Comparison of ENCODE assay signal across 22 cellular contexts in genomic region chr1:24195874-24196273, GRCh38. TPM values are rescaled to one million over a fixed set of nuclear protein-coding genes. Genes with fewer than 3 reads are reported as not detected.
A peak's percentile ranks its signal among the peaks of the same experiment; 100 is the strongest.
DNase-seq lines count a peak whose midpoint lies in the region; FAIRE-seq and TF ChIP-seq lines count a peak whose summit lies in the region.
"Had no signal": no experiment of that assay in that cellular context is flagged by ENCODE, and none has a peak within 500 bp of the region (broad histone marks: within the 10 kb centered on the region; RNA-seq: fewer than 3 reads in every experiment).

No MANE protein-coding gene starts in this region.

- H3K9ac ChIP-seq in mammary epithelial cell (ENCODE audit: insufficient read depth, low read length) (peak overlapping the region; percentile 59), keratinocyte (ENCODE audit: control insufficient read depth, extremely low read depth, insufficient read depth, low read length) (peak overlapping the region; percentile 69), MM.1S (ENCODE audit: low read length) (no peak overlapping the region)

- H3K27me3 ChIP-seq in mammary epithelial cell (ENCODE audit: insufficient read depth, low read length) (no peaks in the 10 kb centered on the region), keratinocyte (ENCODE audit: control insufficient read depth, extremely low read depth, insufficient read depth, low read length) (no peaks in the 10 kb centered on the region), MM.1S (replicated peaks; ENCODE audit: insufficient read depth, low read length) (no peaks in the 10 kb centered on the region)
- H3K27me3 ChIP-seq: Peyer's patch had no signal

- FAIRE-seq in keratinocyte (lab: Jason Lieb, UNC), result peak; percentile 29
- FAIRE-seq: D721Med, K562 had no signal

- H3K9me3 ChIP-seq in mammary epithelial cell (replicated peaks; ENCODE audit: insufficient read depth, low read length), result no peaks in the 10 kb centered on the region
- no peaks in the 10 kb centered on the region for H3K9me3 ChIP-seq in keratinocyte (ENCODE audit: control insufficient read depth, low read depth, low read length)
- no peaks in the 10 kb centered on the region for H3K9me3 ChIP-seq in MM.1S (replicated peaks; ENCODE audit: insufficient read depth, low read length)
- H3K9me3 ChIP-seq: Peyer's patch had no signal

- no peak for TF ChIP-seq CTCF in mammary epithelial cell (conservative IDR thresholded peaks at IDR 0.05 in 1 of 2, IDR thresholded peaks at IDR 0.05 in 1 of 2; ENCODE audit: extremely low read depth in 1 of 2, insufficient read depth in 1 of 2, low read depth in 1 of 2, low read length in 2 of 2)
- no peak for TF ChIP-seq CTCF in keratinocyte (optimal IDR thresholded peaks at IDR 0.05 in 1 of 3, IDR thresholded peaks at IDR 0.05 in 1 of 3, conservative IDR thresholded peaks at IDR 0.05 in 1 of 3; ENCODE audit: extremely low read depth in 1 of 3, insufficient read depth in 2 of 3, low read length in 3 of 3)
- TF ChIP-seq CTCF in MM.1S (IDR thresholded peaks at IDR 0.05; ENCODE audit: low read length), result no peak

- in situ Hi-C loops in mammary epithelial cell (cut with MboI; ENCODE audit: low sequenced_read_pairs in 2 of 2), result loop anchor here in 1 of 2 donors (5.0 to 25.0 kb wide), 3 partner anchors 124 to 441 kb away; partner anchors contain the start of gene SRRM1

- dilution Hi-C loops in mammary epithelial cell (cut with HindIII; ENCODE audit: low sequenced_read_pairs) (loop anchor here (5.0 kb wide), 2 partner anchors 196 to 441 kb away; no protein-coding TSS in a partner anchor), keratinocyte (cut with MboI; ENCODE audit: extremely low pct_ligation_motif_present, low sequenced_read_pairs) (loop anchor here (10.0 kb wide), 1 partner anchor 199 kb away; no protein-coding TSS in a partner anchor)

- H3K4me1 ChIP-seq in mammary epithelial cell (ENCODE audit: insufficient read depth, low read length) (peaks cover 38% of the 10 kb centered on the region), keratinocyte (ENCODE audit: control insufficient read depth, extremely low read depth, insufficient read depth, low read length) (peaks cover 21% of the 10 kb centered on the region), MM.1S (ENCODE audit: low read length) (peaks cover 53% of the 10 kb centered on the region)

- H3K36me3 ChIP-seq in mammary epithelial cell (ENCODE audit: insufficient read depth, low read length), result no peaks in the 10 kb centered on the region
- H3K36me3 ChIP-seq in keratinocyte (ENCODE audit: control insufficient read depth in 2 of 2, extremely low read depth in 1 of 2, insufficient read depth in 2 of 2, low read length in 2 of 2), result no peaks in the 10 kb centered on the region
- H3K36me3 ChIP-seq in MM.1S (replicated peaks; ENCODE audit: insufficient read depth, low read length), result no peaks in the 10 kb centered on the region
- H3K36me3 ChIP-seq: Peyer's patch had no signal

- DNase-seq in activated effector memory CD4-positive, alpha-beta T cell treated with anti-CD3 and anti-CD28 coated beads, Interleukin-2, amount 50 U/mL, for 16 hours, result peak; percentile 22
- DNase-seq in activated effector memory CD4-positive, alpha-beta T cell treated with Interleukin-2 at 50 U/mL for 16 hours, result no peak
- DNase-seq in mammary epithelial cell, result peak; percentile 90
- DNase-seq in keratinocyte (ENCODE audit: low read depth, low spot score), result no peak
- DNase-seq in ureter (ENCODE audit: low spot score), result peak; percentile 63
- DNase-seq in MM.1S, result no peak
- no peak for DNase-seq in NK-92 treated with Interleukin-12 subunit alpha and Interleukin-12 subunit beta, amount 100 ng/mL, for 24 hours (lab: John Stamatoyannopoulos, UW)
- no peak for DNase-seq in SIG-M5 treated with dmso at 0.1 percent for 504 hours (lab: John Stamatoyannopoulos, UW; ENCODE audit: unreplicated experiment)
- DNase-seq: CD8-positive, alpha-beta T cell; DMS79; NCI-H1436; NCI-H2029; NCI-H510A treated with DMSO at 0.1 percent for 48 hours; NCI-H82; SHP77 treated with DMSO at 0.1 percent for 48 hours had no signal

- H3K27ac ChIP-seq in mammary epithelial cell (ENCODE audit: insufficient read depth, low read depth, low read length), result peak overlapping the region; percentile 68
- peak overlapping the region; percentile 90 for H3K27ac ChIP-seq in keratinocyte (ENCODE audit: control insufficient read depth, insufficient read depth, low read length)
- no peak overlapping the region for H3K27ac ChIP-seq in MM.1S (ENCODE audit: low read length)
- H3K27ac ChIP-seq: HL-60, Peyer's patch had no signal

- H2AFZ ChIP-seq in mammary epithelial cell (ENCODE audit: low read depth, low read length) (peak overlapping the region; percentile 93), keratinocyte (ENCODE audit: control insufficient read depth, low read length) (peak overlapping the region; percentile 87), MM.1S (ENCODE audit: low read length) (no peak overlapping the region)

- H3K4me3 ChIP-seq in mammary epithelial cell (replicated peaks in 1 of 3; ENCODE audit: insufficient read depth in 1 of 3, low read depth in 2 of 3, low read length in 3 of 3) (no peak overlapping the region), keratinocyte (ENCODE audit: control insufficient read depth in 2 of 3, extremely low read depth in 1 of 3, insufficient read depth in 2 of 3, low read depth in 1 of 3, low read length in 3 of 3) (peak overlapping the region in 2 of 3 experiments; percentile 17 to 34), MM.1S (ENCODE audit: low read length) (no peak overlapping the region)
- H3K4me3 ChIP-seq: K562, Peyer's patch had no signal

- no peaks in the 10 kb centered on the region for H3K9me2 ChIP-seq in MM.1S (replicated peaks; ENCODE audit: insufficient read depth, low read length)

- WGBS in mammary epithelial cell (ENCODE audit: low coverage, missing lambda C conversion rate), result 0% methylated on average over 18 of the region's 22 CpGs

- CTCF ChIA-PET in mammary epithelial cell (lab: Charles Lee; ENCODE audit: low non-redundant PET), result interaction anchor here (1.0 kb wide), 1 partner anchor 45 kb away, joined by 4 read pairs; no protein-coding TSS in a partner anchor

- H3K79me2 ChIP-seq in mammary epithelial cell (ENCODE audit: insufficient read depth, low read length) (no peaks in the 10 kb centered on the region), keratinocyte (ENCODE audit: control insufficient read depth, insufficient read depth, low read length) (no peaks in the 10 kb centered on the region), MM.1S (ENCODE audit: low read length) (no peaks in the 10 kb centered on the region)

- peak overlapping the region; percentile 68 for H3K4me2 ChIP-seq in mammary epithelial cell (ENCODE audit: insufficient read depth, low read depth, low read length)
- H3K4me2 ChIP-seq in keratinocyte (ENCODE audit: control insufficient read depth, extremely low read depth, insufficient read depth, low read depth, low read length), result peak overlapping the region; percentile 76
- H3K4me2 ChIP-seq in MM.1S (ENCODE audit: low read depth, low read length), result no peak overlapping the region

- no TSS peak for BruUV-seq in mammary epithelial cell (replicated peaks; lab: Mats Ljungman, UMichigan)

- H3K9me1 ChIP-seq in keratinocyte (ENCODE audit: control insufficient read depth, extremely low read depth, insufficient read depth, low read length), result no peaks in the 10 kb centered on the region

- intact Hi-C loops in mammary epithelial cell (cut with micrococcal nuclease), result loop anchor here (5.0 to 10.0 kb wide), 3 partner anchors 309 to 639 kb away; partner anchors contain the start of gene RCAN3

- H4K20me1 ChIP-seq in mammary epithelial cell (ENCODE audit: insufficient read depth, low read length) (no peaks in the 10 kb centered on the region), keratinocyte (ENCODE audit: control insufficient read depth, extremely low read depth, insufficient read depth, low read length) (no peaks in the 10 kb centered on the region), MM.1S (ENCODE audit: insufficient read depth, low read length) (no peaks in the 10 kb centered on the region)

- peaks cover 22% of the 10 kb centered on the region for H3F3A ChIP-seq in MM.1S (ENCODE audit: insufficient read depth, low read length)

RNA-seq across cellular contexts. Expression of gene IFNLR1, which starts 8.8 kb away (rescaled TPM):
- 10 to 100 TPM in 1 of 2 donors, 1 to 10 TPM in 1; 7.8 to 12.5 TPM for total RNA-seq in mammary epithelial cell
- 5.9 TPM for polyA plus RNA-seq in mammary epithelial cell
- 9.1 TPM for polyA minus RNA-seq in mammary epithelial cell
- polyA plus RNA-seq in keratinocyte, result 2.8 to 3.9 TPM (median 3.4 TPM) in 3 replicates
- 1.1 TPM for polyA plus RNA-seq in keratinocyte (2011; ENCODE audit: low read depth)
- polyA plus RNA-seq in keratinocyte (2011; cell fraction: cytosol; rRNA removed), result 2.0 and 2.5 TPM in 2 replicates
- polyA plus RNA-seq in keratinocyte (2011; cell fraction: nucleus; rRNA removed), result 4.8 and 5.6 TPM in 2 replicates
- 2.3 and 2.9 TPM in 2 replicates for polyA plus RNA-seq in keratinocyte (2012; ENCODE audit: low replicate concordance)
- 4.8 to 5.5 TPM (median 5.3 TPM) in 3 replicates for polyA minus RNA-seq in keratinocyte
- polyA minus RNA-seq in keratinocyte (2011; cell fraction: cytosol; rRNA and poly(A)+ RNA removed), result 4.2 TPM
- 3.6 and 4.3 TPM in 2 replicates for polyA minus RNA-seq in keratinocyte (2011; cell fraction: nucleus; rRNA and poly(A)+ RNA removed)
- 4.6 TPM for total RNA-seq in ureter
- total RNA-seq: A172, K562 had no signal
- polyA plus RNA-seq: BJ, K562 had no signal

RNA-seq across cellular contexts. Expression of gene IL22RA1, which starts 52.9 kb away (rescaled TPM):
- total RNA-seq in mammary epithelial cell (1 to 10 TPM in 1 of 2 donors, under 1 TPM in 1; 0.50 to 3.3 TPM), ureter (0.21 TPM)
- polyA plus RNA-seq in mammary epithelial cell (2.7 TPM), keratinocyte (1.7 to 2.1 TPM (median 1.9 TPM) in 3 replicates)
- polyA minus RNA-seq in mammary epithelial cell (0.62 TPM), keratinocyte (1.4 to 3.5 TPM (median 2.7 TPM) in 3 replicates)
- 5.1 TPM for polyA plus RNA-seq in keratinocyte (2011; ENCODE audit: low read depth)
- 1.1 and 1.4 TPM in 2 replicates for polyA plus RNA-seq in keratinocyte (2011; cell fraction: cytosol; rRNA removed)
- polyA plus RNA-seq in keratinocyte (2011; cell fraction: nucleus; rRNA removed), result 2.6 and 3.3 TPM in 2 replicates
- 2.1 and 10.3 TPM in 2 replicates for polyA plus RNA-seq in keratinocyte (2012; ENCODE audit: low replicate concordance)
- 0.77 TPM for polyA minus RNA-seq in keratinocyte (2011; cell fraction: cytosol; rRNA and poly(A)+ RNA removed)
- polyA minus RNA-seq in keratinocyte (2011; cell fraction: nucleus; rRNA and poly(A)+ RNA removed), result 1.0 and 1.5 TPM in 2 replicates
- total RNA-seq: CD8-positive, alpha-beta T cell; G401; K562 had no signal
- polyA plus RNA-seq: BJ, K562 had no signal

Comparison
In these comparisons a context has a peak if more than half of its experiments do, and no peak if none do; other contexts are left out.
1. DNase-seq: peak in activated effector memory CD4-positive, alpha-beta T cell treated with anti-CD3 and anti-CD28 coated beads, Interleukin-2, amount 50 U/mL, for 16 hours (single experiment), mammary epithelial cell (single experiment) and ureter (single experiment); none in activated effector memory CD4-positive, alpha-beta T cell treated with Interleukin-2 at 50 U/mL for 16 hours (single experiment), keratinocyte (single experiment), MM.1S (single experiment), NK-92 treated with Interleukin-12 subunit alpha and Interleukin-12 subunit beta, amount 100 ng/mL, for 24 hours (single experiment) and SIG-M5 treated with dmso at 0.1 percent for 504 hours (single experiment).
2. H3K4me3 ChIP-seq: peak in keratinocyte (2 of 3); none in mammary epithelial cell (0 of 3) and MM.1S (single experiment).